In the genomic region with DNA sequence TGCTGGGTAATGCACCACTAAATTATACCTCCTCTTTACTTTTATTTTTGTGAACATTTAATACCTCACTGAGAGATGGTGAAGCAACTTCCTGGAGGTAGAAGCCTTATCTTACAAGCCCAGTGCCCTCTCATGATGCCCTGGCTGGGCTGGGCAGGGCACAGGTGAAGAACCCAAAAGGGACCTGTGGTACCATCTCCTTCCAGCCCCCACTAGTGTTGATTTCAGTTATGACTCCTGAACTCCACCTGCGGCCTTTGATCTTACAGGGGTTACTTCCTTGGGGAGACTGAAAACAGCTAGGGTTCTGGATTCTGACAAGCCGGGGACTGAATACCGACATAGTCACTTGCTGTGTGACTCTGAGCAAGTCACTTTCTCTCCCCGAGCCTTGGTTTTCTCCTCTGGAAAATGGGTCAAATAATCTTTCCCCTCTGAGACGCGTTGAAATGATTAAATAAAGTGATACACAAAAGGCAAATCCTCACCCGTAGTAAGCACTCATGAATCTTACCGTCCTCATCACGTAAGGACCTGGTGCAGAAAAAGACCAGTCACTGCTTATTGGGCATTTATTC, we compare ENCODE assay signal across 33 cellular contexts. TPM values are rescaled to one million over a fixed set of nuclear protein-coding genes. Genes with fewer than 3 reads are reported as not detected.
"Had no signal": no experiment of that assay in that cellular context is flagged by ENCODE, and none has a peak within 500 bp of the region (broad histone marks: within the 10 kb centered on the region; RNA-seq: fewer than 3 reads in every experiment).

No MANE protein-coding gene starts in this region.

- H3K4me3 ChIP-seq: adrenal gland, body of pancreas, SK-N-MC had no signal

- H3K4me3 Mint-ChIP-seq: activated naive CD4-positive, alpha-beta T cell treated with anti-CD3 and anti-CD28 coated beads, Interleukin-2, amount 10 ng/mL, durations not matched to agents 7 days and 5 days; T-cell had no signal

- H3K27ac ChIP-seq: adrenal gland, ascending aorta, body of pancreas, KMS-11, SK-N-MC, VCaP had no signal

- H3K9me3 ChIP-seq: adrenal gland, ascending aorta, body of pancreas had no signal

- ATAC-seq: activated T-cell treated with anti-CD3 and anti-CD28 coated beads, Interleukin-2, amount 50 U/mL, for 72 hours; Right ventricle myocardium inferior; T-cell had no signal

- H3K36me3 Mint-ChIP-seq: activated naive CD4-positive, alpha-beta T cell treated with anti-CD3 and anti-CD28 coated beads, Interleukin-2, amount 10 ng/mL, durations not matched to agents 7 days and 5 days; T-cell had no signal

- H3K4me2 ChIP-seq: KMS-11 had no signal

- H3K4me1 Mint-ChIP-seq: IgD-negative memory B cell, T-cell had no signal

- H3K27me3 ChIP-seq: ascending aorta, body of pancreas had no signal

- FAIRE-seq: bronchial epithelial cell had no signal

- H3K36me3 ChIP-seq: adrenal gland, ascending aorta had no signal

- H3K27ac Mint-ChIP-seq: activated naive CD4-positive, alpha-beta T cell treated with anti-CD3 and anti-CD28 coated beads, Interleukin-2, amount 10 ng/mL, durations not matched to agents 7 days and 5 days; activated naive CD8-positive, alpha-beta T cell treated with anti-CD3 and anti-CD28 coated beads, Interleukin-2, amount 10 ng/mL, durations not matched to agents 7 days and 5 days; activated T-cell treated with anti-CD3 and anti-CD28 coated beads, Interleukin-2, amount 50 U/mL, for 72 hours; activated T-helper 2 cell treated with anti-CD3 and anti-CD28 coated beads, Interferon-gamma antibody, Interleukin-2, Interleukin-4, amounts not matched to agents 10 μg/mL and 5 μg/mL and 100 μg/mL, durations not matched to agents 14 hours and 24 hours and 36 hours; IgD-negative memory B cell; T-cell had no signal

- H3K4me1 ChIP-seq: adrenal gland, ascending aorta, body of pancreas had no signal

- H3K9me3 Mint-ChIP-seq: activated naive CD4-positive, alpha-beta T cell treated with anti-CD3 and anti-CD28 coated beads, Interleukin-2, amount 10 ng/mL, durations not matched to agents 7 days and 5 days; activated naive CD8-positive, alpha-beta T cell treated with anti-CD3 and anti-CD28 coated beads, Interleukin-2, amount 10 ng/mL, durations not matched to agents 7 days and 5 days; activated T-cell treated with anti-CD3 and anti-CD28 coated beads, Interleukin-2, amount 50 U/mL, for 72 hours; activated T-helper 2 cell treated with anti-CD3 and anti-CD28 coated beads, Interferon-gamma antibody, Interleukin-2, Interleukin-4, amounts not matched to agents 10 μg/mL and 5 μg/mL and 100 μg/mL, durations not matched to agents 14 hours and 24 hours and 36 hours; T-cell had no signal

- H3K9ac ChIP-seq: KMS-11 had no signal

- DNase-seq: activated CD4-positive, alpha-beta T cell treated with anti-CD3 and anti-CD28 coated beads for 4 hours; activated CD4-positive, alpha-beta T cell treated with anti-CD3 and anti-CD28 coated beads, Interleukin-2, amount 50 U/mL, for 4 hours; activated gamma-delta T cell treated with Interleukin-2 at 50 U/mL for 16 hours; activated naive CD4-positive, alpha-beta T cell treated with anti-CD3 and anti-CD28 coated beads, Interleukin-2, amount 10 ng/mL, durations not matched to agents 7 days and 5 days; activated naive CD8-positive, alpha-beta T cell treated with anti-CD3 and anti-CD28 coated beads, Interleukin-2, amount 10 ng/mL, durations not matched to agents 7 days and 5 days; activated T-cell treated with anti-CD3 and anti-CD28 coated beads, Interleukin-2, amount 50 U/mL, for 72 hours; body of pancreas; central memory CD4-positive, alpha-beta T cell; NCI-H1092 treated with DMSO at 0.1 percent for 48 hours; NCI-H1417 treated with DMSO at 0.1 percent for 48 hours; NCI-H1694; NCI-H2029; NCI-H2107; NCI-H226; NCI-H526; NCI-H774; RPMI8226; T-cell; T-helper 2 cell; T1000 had no signal

RNA-seq across cellular contexts. Expression of a gene that starts 1.2 kb away (rescaled TPM):
- total RNA-seq: activated CD8-positive, alpha-beta memory T cell treated with anti-CD3 and anti-CD28 coated beads for 36 hours; activated T-helper 2 cell treated with anti-CD3 and anti-CD28 coated beads, Interferon-gamma antibody, Interleukin-2, Interleukin-4, amounts not matched to agents 10 μg/mL and 5 μg/mL and 100 μg/mL, durations not matched to agents 14 hours and 24 hours and 36 hours; ascending aorta; MCF 10A; NCI-H460; OCI-LY7 had no signal
- polyA plus RNA-seq: IgD-negative memory B cell had no signal

RNA-seq across cellular contexts. Expression of a gene that starts 59.4 kb away (rescaled TPM):
- total RNA-seq: activated naive CD8-positive, alpha-beta T cell treated with anti-CD3 and anti-CD28 coated beads, Interleukin-2, amount 10 ng/mL, durations not matched to agents 7 days and 5 days; activated T-helper 2 cell treated with anti-CD3 and anti-CD28 coated beads, Interferon-gamma antibody, Interleukin-2, Interleukin-4, amounts not matched to agents 10 μg/mL and 5 μg/mL and 100 μg/mL, durations not matched to agents 14 hours and 24 hours and 36 hours; MCF 10A; OCI-LY7 had no signal
- polyA plus RNA-seq: IgD-negative memory B cell had no signal
